Comparison of ENCODE assay signal across 23 cellular contexts in the genomic region with DNA sequence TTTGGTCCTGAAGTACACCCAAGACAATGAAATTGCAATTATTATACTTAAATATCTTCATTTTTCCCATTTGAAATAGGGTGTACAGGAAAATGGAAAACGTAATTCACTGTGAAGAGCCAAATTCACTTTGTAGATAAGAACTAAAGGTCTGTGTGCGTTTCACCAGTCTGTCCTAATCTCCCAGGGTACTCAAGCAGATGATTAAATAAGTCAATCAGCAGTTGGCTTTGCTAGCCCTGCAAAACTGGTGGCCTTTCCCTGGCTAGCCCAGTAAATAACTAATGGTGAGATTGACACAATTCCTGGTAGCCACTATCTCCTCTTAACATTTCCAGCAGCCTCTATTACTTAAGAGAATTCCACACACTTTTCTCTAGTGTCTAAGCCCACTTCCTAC.
"Had no signal": no experiment of that assay in that cellular context is flagged by ENCODE, and none has a peak within 500 bp of the region (broad histone marks: within the 10 kb centered on the region; RNA-seq: fewer than 3 reads in every experiment).

No MANE protein-coding gene starts in this region.

- DNase-seq: head of caudate nucleus; hippocampal formation; immature natural killer cell; islet precursor cell; left ventricle myocardium inferior; mesendoderm; naive B cell; natural killer cell; nephron progenitor cell; psoas muscle; right cardiac atrium; stimulated activated CD4-positive, alpha-beta T cell treated with anti-CD3 and anti-CD28 coated beads, Interleukin-12 subunit alpha, Interleukin-12 subunit beta, amount 100 ng/mL, for 4 hours; stimulated activated CD4-positive, alpha-beta T cell treated with anti-CD3 and anti-CD28 coated beads, Interleukin-15, amount 100 ng/mL, for 24 hours; stimulated activated CD4-positive, alpha-beta T cell treated with anti-CD3 and anti-CD28 coated beads, Interleukin-2, amount 100 ng/mL, for 24 hours; stimulated activated CD4-positive, alpha-beta T cell treated with anti-CD3 and anti-CD28 coated beads, Interleukin-4, amount 100 ng/mL, for 1 hour; stimulated activated naive B cell treated with anti-CD40 and anti-IgM and Interleukin-4, amounts not matched to agents 10 μg/mL and 1 μg/mL and 100 μg/mL, for 72 hours; stimulated activated naive CD8-positive, alpha-beta T cell treated with anti-CD3 and anti-CD28 coated beads, Interleukin-15, Interleukin-2, amounts not matched to agents 100 U/mL and 50 U/mL, for 24 hours; stomach; testis; thyroid gland; transverse colon; upper lobe of left lung had no signal

- FAIRE-seq: urothelium cell line had no signal
